Comparison of ENCODE assay signal across 10 cellular contexts in genomic region chr3:9820944-9821343, GRCh38. TPM values are rescaled to one million over a fixed set of nuclear protein-coding genes. Genes with fewer than 3 reads are reported as not detected.
DNase-seq lines count a peak whose midpoint lies in the region; ATAC-seq and TF ChIP-seq lines count a peak whose summit lies in the region.
"Had no signal": no experiment of that assay in that cellular context is flagged by ENCODE, and none has a peak within 500 bp of the region (broad histone marks: within the 10 kb centered on the region; RNA-seq: fewer than 3 reads in every experiment).

No MANE protein-coding gene starts in this region.

- no peak overlapping the region for H3K4me3 ChIP-seq in AG04449 (ENCODE audit: low read depth, low read length)
- no peak overlapping the region for H3K4me3 ChIP-seq in HCT116 (replicated peaks in 1 of 2; ENCODE audit: low read depth in 1 of 2, low read length in 2 of 2)
- H3K4me3 ChIP-seq in coronary artery: no peak overlapping the region

- no peaks in the 10 kb centered on the region for H4K20me1 ChIP-seq in HCT116 (ENCODE audit: insufficient read depth)

- no peak for TF ChIP-seq POLR2A in HCT116 (IDR thresholded peaks at IDR 0.05; ENCODE audit: borderline replicate concordance, extremely low read depth, insufficient read depth, insufficient read length)

- CTCF ChIA-PET in AG04449 (lab: Yijun Ruan, JAX): interaction anchor here (1.3 to 1.5 kb wide), 4 partner anchors 9 to 126 kb away, joined by 3 to 8 read pairs (median 4); no protein-coding TSS in a partner anchor
- CTCF ChIA-PET in HCT116 (lab: Charles Lee): no interaction called here

- intact Hi-C loops in HCT116 (cut with micrococcal nuclease): no loop called here

- no peaks in the 10 kb centered on the region for H3K9me3 ChIP-seq in HCT116 (ENCODE audit: control insufficient read depth in 1 of 2, insufficient read depth in 1 of 2, low read depth in 1 of 2, low read length in 2 of 2)

- peak; percentile 89 for ATAC-seq in HCT116
- ATAC-seq in GM19328 (IDR thresholded peaks at IDR 0.05; ENCODE audit: unreplicated experiment): no peak
- no peak for ATAC-seq in HG03571 (IDR thresholded peaks at IDR 0.05; ENCODE audit: unreplicated experiment)
- no peak for ATAC-seq in HG03280 (IDR thresholded peaks at IDR 0.05; ENCODE audit: unreplicated experiment)

- DNase-seq in AG04449 (ENCODE audit: low read depth, low spot score) (no peak), HCT116 (ENCODE audit: low read depth, low spot score) (no peak), SW480 (ENCODE audit: low spot score) (peak; percentile 34), foreskin melanocyte (peak; percentile 16), coronary artery (ENCODE audit: low spot score) (no peak)
- DNase-seq: DMS79 treated with DMSO at 0.1 percent for 48 hours, NCI-H1436 treated with DMSO at 0.1 percent for 48 hours had no signal

- peaks cover 0 to under 1% of the 10 kb centered on the region in 2 experiments; a peak in 2 of 4 replicates for H3K36me3 ChIP-seq in HCT116 (ENCODE audit: control insufficient read depth in 1 of 2, insufficient read depth in 2 of 2, low read length in 2 of 2)

- H3K27ac ChIP-seq in HCT116 (ENCODE audit: low read depth, low read length) (no peak overlapping the region), coronary artery (no peak overlapping the region)

- TF ChIP-seq CTCF in AG04449 (IDR thresholded peaks at IDR 0.05; ENCODE audit: insufficient read depth, low read length, missing control alignments) (peak; percentile 16), HCT116 (IDR thresholded peaks at IDR 0.05 in 2 of 3, conservative IDR thresholded peaks at IDR 0.05 in 1 of 3; ENCODE audit: borderline replicate concordance in 1 of 3, insufficient read depth in 1 of 3, low read depth in 2 of 3, low read length in 2 of 3) (peak in 2 of 3 experiments; percentile 51 to 60; a peak in 4 of 6 replicates), coronary artery (IDR thresholded peaks at IDR 0.05) (no peak)

- no peaks in the 10 kb centered on the region for H3K79me2 ChIP-seq in HCT116 (ENCODE audit: insufficient read depth, low read length)

- H2AFZ ChIP-seq in HCT116 (ENCODE audit: low read depth, low read length, poor library complexity, severe bottlenecking): no peak overlapping the region

- no peaks in the 10 kb centered on the region for H3K27me3 ChIP-seq in HCT116 (ENCODE audit: insufficient read depth, low read length)

- no peaks in the 10 kb centered on the region for H3K9me2 ChIP-seq in HCT116 (ENCODE audit: insufficient read depth)

- no peak overlapping the region for H3K4me2 ChIP-seq in HCT116 (ENCODE audit: low read length)

- no peak overlapping the region for H3K9ac ChIP-seq in HCT116 (ENCODE audit: low read length)

- POLR2A ChIA-PET in AG04449 (lab: Yijun Ruan, JAX): no interaction called here
- POLR2A ChIA-PET in HCT116 (lab: Charles Lee): no interaction called here

- TF ChIP-seq RAD21 in HCT116 (IDR thresholded peaks at IDR 0.05; ENCODE audit: low read depth): no peak

- H3K4me1 ChIP-seq in HCT116 (ENCODE audit: control insufficient read depth in 1 of 2, insufficient read depth in 2 of 2, low read length in 2 of 2): no peaks in the 10 kb centered on the region

- no TSS peak for BruUV-seq in HCT116 (replicated peaks; lab: Mats Ljungman, UMichigan)

- RAD21 ChIA-PET in HCT116 (lab: Charles Lee; ENCODE audit: low non-redundant PET in 1 of 2, low total read pairs in 2 of 2, uncharacterized antibody in 2 of 2, unreplicated experiment in 2 of 2): no interaction called here

TF ChIP-seq in HCT116, 20 proteins besides CTCF, POLR2A, EP300 and RAD21:
- TF ChIP-seq SIN3A (IDR thresholded peaks at IDR 0.05; ENCODE audit: low read depth) (no peak), REST (IDR thresholded peaks at IDR 0.05; ENCODE audit: low read depth) (no peak), ATF3 (IDR thresholded peaks at IDR 0.05) (no peak), CBX3 (IDR thresholded peaks at IDR 0.05; ENCODE audit: low read depth) (no peak), TCF7L2 (IDR thresholded peaks at IDR 0.05; ENCODE audit: borderline replicate concordance, extremely low read depth, insufficient read depth, insufficient read length) (no peak), ELF1 (IDR thresholded peaks at IDR 0.05; ENCODE audit: borderline replicate concordance, low read depth) (no peak), YY1 (IDR thresholded peaks at IDR 0.05; ENCODE audit: extremely low read depth, insufficient replicate concordance, low read depth, low read length) (no peak), ZBTB33 (IDR thresholded peaks at IDR 0.05; ENCODE audit: extremely low read depth, insufficient replicate concordance, low read length) (no peak), MAX (IDR thresholded peaks at IDR 0.05) (no peak)

RNA-seq across cellular contexts. Expression of gene TTLL3, which starts 10.9 kb away (rescaled TPM):
- total RNA-seq in HCT116 (2021; ENCODE audit: unreplicated experiment): 40.3 TPM
- 33.3 and 44.5 TPM in 2 replicates for polyA plus RNA-seq in HCT116 (2012)

RNA-seq across cellular contexts. Expression of gene RPUSD3, which starts 22.9 kb away (rescaled TPM):
- 58.0 TPM for total RNA-seq in HCT116 (2021; ENCODE audit: unreplicated experiment)
- 61.1 and 64.6 TPM in 2 replicates for polyA plus RNA-seq in HCT116 (2012)

RNA-seq across cellular contexts. Expression of gene ARPC4, which starts 28.1 kb away (rescaled TPM):
- 110 TPM for total RNA-seq in HCT116 (2021; ENCODE audit: unreplicated experiment)
- polyA plus RNA-seq in HCT116 (2012): 61.8 and 89.3 TPM in 2 replicates

RNA-seq across cellular contexts. Expression of gene TADA3, which starts 28.7 kb away (rescaled TPM):
- total RNA-seq in HCT116 (2021; ENCODE audit: unreplicated experiment): 72.0 TPM
- 57.9 and 70.3 TPM in 2 replicates for polyA plus RNA-seq in HCT116 (2012)

RNA-seq across cellular contexts. Expression of gene CAMK1, which starts 51.2 kb away (rescaled TPM):
- 19.7 TPM for total RNA-seq in HCT116 (2021; ENCODE audit: unreplicated experiment)
- polyA plus RNA-seq in HCT116 (2012): 20.6 and 21.8 TPM in 2 replicates

Comparison
In these comparisons a context has a peak if more than half of its experiments do, and no peak if none do; other contexts are left out.
1. DNase-seq: peak in SW480 (single experiment) and foreskin melanocyte (single experiment); none in AG04449 (single experiment), HCT116 (single experiment) and coronary artery (single experiment).